ENCODE assay signal across 17 cellular contexts in the genomic region with DNA sequence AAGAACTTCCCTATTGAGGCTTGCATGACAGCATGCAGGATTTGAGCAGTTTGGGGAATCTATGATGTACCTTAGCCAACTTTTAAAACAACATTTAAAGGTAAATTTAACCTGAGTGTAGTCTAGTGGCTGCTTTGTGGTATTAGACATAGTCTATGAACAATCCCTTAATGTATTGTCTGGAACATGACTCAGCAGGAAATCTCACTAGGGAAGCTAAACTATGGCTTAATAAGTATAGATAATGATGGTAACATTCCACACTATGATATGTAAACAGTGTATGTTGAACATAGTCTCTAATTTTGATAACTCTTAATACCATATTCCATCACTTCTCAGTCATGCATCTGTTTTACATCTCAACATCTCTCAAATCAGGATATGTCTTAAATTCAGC. TPM values are rescaled to one million over a fixed set of nuclear protein-coding genes. Genes with fewer than 3 reads are reported as not detected.
DNase-seq lines count a peak whose midpoint lies in the region; ATAC-seq, FAIRE-seq and TF ChIP-seq lines count a peak whose summit lies in the region.
"Had no signal": no experiment of that assay in that cellular context is flagged by ENCODE, and none has a peak within 500 bp of the region (broad histone marks: within the 10 kb centered on the region; RNA-seq: fewer than 3 reads in every experiment).

No MANE protein-coding gene starts in this region.

- peaks cover 8% of the 10 kb centered on the region for H3K36me3 Mint-ChIP-seq in CD4-positive, alpha-beta T cell (ENCODE audit: low read depth)

- H3K4me3 ChIP-seq in endothelial cell of umbilical vein (replicated peaks in 1 of 3; ENCODE audit: insufficient read depth in 1 of 3, low read depth in 1 of 3, low read length in 3 of 3), result no peak overlapping the region
- H3K4me3 ChIP-seq in trophoblast cell (ENCODE audit: low read depth, low read length), result no peak overlapping the region
- H3K4me3 ChIP-seq: coronary artery, esophagus squamous epithelium had no signal

- H2BK12ac ChIP-seq in trophoblast cell (ENCODE audit: low read length), result no peak overlapping the region

- H2AK5ac ChIP-seq in trophoblast cell (ENCODE audit: low read length), result no peak overlapping the region

- H3K27me3 Mint-ChIP-seq in CD4-positive, alpha-beta T cell, result no peaks in the 10 kb centered on the region
- H3K27me3 Mint-ChIP-seq: activated naive CD8-positive, alpha-beta T cell; stimulated activated naive CD8-positive, alpha-beta T cell treated with anti-CD3 and anti-CD28 coated beads, Interleukin-15, Interleukin-2, amounts not matched to agents 100 ng/mL and 50 ng/mL, for 24 hours; T-cell had no signal

- H2BK120ac ChIP-seq in trophoblast cell (ENCODE audit: insufficient read depth, low read length, poor library complexity), result peak overlapping the region; percentile 74

- peak; percentile 41 for DNase-seq in DMS53 (lab: John Stamatoyannopoulos, UW)
- no peak for DNase-seq in DMS53 treated with DMSO at 0.1 percent for 48 hours (lab: John Stamatoyannopoulos, UW; ENCODE audit: unreplicated experiment)
- DNase-seq in RWPE1 (ENCODE audit: low spot score), result peak; percentile 54
- peak; percentile 77 for DNase-seq in endothelial cell of umbilical vein (ENCODE audit: low read depth, low spot score)
- peak in 1 of 2 donors; percentile 54 for DNase-seq in trophoblast cell
- DNase-seq in stimulated activated CD4-positive, alpha-beta T cell treated with anti-CD3 and anti-CD28 coated beads, Interleukin-2, amount 100 ng/mL, for 24 hours, result no peak
- no peak for DNase-seq in CD4-positive, alpha-beta T cell
- DNase-seq: esophagus squamous epithelium, mesendoderm, NCI-H1092 treated with DMSO at 0.1 percent for 48 hours, NCI-H446, T-cell had no signal

- peak; percentile 95 for FAIRE-seq in endothelial cell of umbilical vein (lab: Jason Lieb, UNC)

- H3K4me3 Mint-ChIP-seq in CD4-positive, alpha-beta T cell, result no peak overlapping the region
- H3K4me3 Mint-ChIP-seq: activated naive CD8-positive, alpha-beta T cell; stimulated activated naive CD8-positive, alpha-beta T cell treated with anti-CD3 and anti-CD28 coated beads, Interleukin-15, Interleukin-2, amounts not matched to agents 100 ng/mL and 50 ng/mL, for 24 hours; T-cell had no signal

- TF ChIP-seq CTCF in RWPE1 (conservative IDR thresholded peaks at IDR 0.05; ENCODE audit: low read depth) (no peak), endothelial cell of umbilical vein (IDR thresholded peaks at IDR 0.05; ENCODE audit: extremely low read depth in 1 of 2, insufficient read depth in 1 of 2, low read depth in 1 of 2, low read length in 2 of 2) (no peak)
- TF ChIP-seq CTCF in CD4-positive, alpha-beta T cell (IDR thresholded peaks at IDR 0.05), result no peak

- POLR2A ChIA-PET in RWPE1 (lab: Yijun Ruan, JAX; ENCODE audit: low non-redundant PET) (no interaction called here), endothelial cell of umbilical vein (lab: Charles Lee) (no interaction called here)
- POLR2A ChIA-PET in CD4-positive, alpha-beta T cell (lab: Charles Lee), result no interaction called here

- intact Hi-C loops in endothelial cell of umbilical vein (cut with micrococcal nuclease), result no loop called here
- intact Hi-C loops in CD4-positive, alpha-beta T cell (cut with DNase I, micrococcal nuclease), result no loop called here

- no peak overlapping the region for H3K4ac ChIP-seq in trophoblast cell (ENCODE audit: low read depth, low read length)

- no peaks in the 10 kb centered on the region for H3K27me3 ChIP-seq in endothelial cell of umbilical vein (ENCODE audit: control insufficient read depth in 2 of 2, insufficient read depth in 2 of 2, low read length in 2 of 2)
- H3K27me3 ChIP-seq in trophoblast cell (ENCODE audit: insufficient read depth, low read length), result no peaks in the 10 kb centered on the region
- no peaks in the 10 kb centered on the region for H3K27me3 ChIP-seq in CD4-positive, alpha-beta T cell (ENCODE audit: control insufficient read depth, insufficient read depth, low read length)
- H3K27me3 ChIP-seq: esophagus squamous epithelium had no signal

- H3K9me3 ChIP-seq in endothelial cell of umbilical vein (replicated peaks; ENCODE audit: control insufficient read depth, insufficient read depth, low read length) (no peaks in the 10 kb centered on the region), trophoblast cell (ENCODE audit: insufficient read depth, low read depth, low read length) (no peaks in the 10 kb centered on the region)
- no peaks in the 10 kb centered on the region for H3K9me3 ChIP-seq in CD4-positive, alpha-beta T cell (ENCODE audit: control insufficient read depth, low read length)
- H3K9me3 ChIP-seq: esophagus squamous epithelium had no signal

- peaks cover 11% of the 10 kb centered on the region for H3K79me1 ChIP-seq in trophoblast cell (ENCODE audit: low read length)

- no peak overlapping the region for H2AFZ ChIP-seq in endothelial cell of umbilical vein (ENCODE audit: low read depth, low read length)
- no peak overlapping the region for H2AFZ ChIP-seq in trophoblast cell (ENCODE audit: insufficient read depth, low read length, poor library complexity)

- peaks cover 25% of the 10 kb centered on the region for H3K4me1 ChIP-seq in endothelial cell of umbilical vein (ENCODE audit: control insufficient read depth, extremely low read depth, insufficient read depth, low read length)
- peaks cover 9 to 18% of the 10 kb centered on the region in 2 experiments for H3K4me1 ChIP-seq in trophoblast cell (ENCODE audit: control insufficient read depth in 1 of 2, insufficient read depth in 2 of 2, low read length in 2 of 2)

- H4K8ac ChIP-seq in trophoblast cell (ENCODE audit: low read depth, low read length), result no peak overlapping the region

- H3K23ac ChIP-seq in trophoblast cell (ENCODE audit: low read length), result no peak overlapping the region

- H2BK5ac ChIP-seq in trophoblast cell (ENCODE audit: low read depth, low read length, poor library complexity), result no peak overlapping the region

- H3K9me1 ChIP-seq in endothelial cell of umbilical vein (replicated peaks; ENCODE audit: control insufficient read depth, extremely low read depth, insufficient read depth, low read length), result no peaks in the 10 kb centered on the region

- H3K27ac ChIP-seq in RWPE1 (no peak overlapping the region), endothelial cell of umbilical vein (ENCODE audit: insufficient read depth, low read depth, low read length) (peak overlapping the region; percentile 84), trophoblast cell (ENCODE audit: low read depth, low read length) (peak overlapping the region; percentile 69)
- no peak overlapping the region for H3K27ac ChIP-seq in CD4-positive, alpha-beta T cell (ENCODE audit: low read depth, low read length)
- H3K27ac ChIP-seq: 22Rv1, coronary artery, esophagus squamous epithelium had no signal

- dilution Hi-C loops in endothelial cell of umbilical vein (cut with MboI; ENCODE audit: extremely low pct_ligation_motif_present, low sequenced_read_pairs), result no loop called here

- peak overlapping the region; percentile 84 for H3K4me2 ChIP-seq in endothelial cell of umbilical vein (ENCODE audit: insufficient read depth, low read length)
- H3K4me2 ChIP-seq in trophoblast cell (ENCODE audit: low read length), result no peak overlapping the region

- H3K9ac ChIP-seq in endothelial cell of umbilical vein (replicated peaks; ENCODE audit: extremely low read depth, insufficient read depth, low read length), result peak overlapping the region; percentile 8
- H3K9ac ChIP-seq in trophoblast cell (ENCODE audit: low read length), result no peak overlapping the region

- no peak for TF ChIP-seq POLR2A in endothelial cell of umbilical vein (IDR thresholded peaks at IDR 0.05; ENCODE audit: low read depth, low read length)

- no peak overlapping the region for H3K14ac ChIP-seq in trophoblast cell (ENCODE audit: low read length)

- H3K4me1 Mint-ChIP-seq in CD4-positive, alpha-beta T cell (ENCODE audit: low read depth), result no peaks in the 10 kb centered on the region
- H3K4me1 Mint-ChIP-seq: T-cell had no signal

- H3K27ac Mint-ChIP-seq in CD4-positive, alpha-beta T cell, result no peak overlapping the region
- H3K27ac Mint-ChIP-seq: activated naive CD8-positive, alpha-beta T cell; stimulated activated naive CD8-positive, alpha-beta T cell treated with anti-CD3 and anti-CD28 coated beads, Interleukin-15, Interleukin-2, amounts not matched to agents 100 ng/mL and 50 ng/mL, for 24 hours; T-cell had no signal

- peak overlapping the region; percentile 37 for H4K91ac ChIP-seq in trophoblast cell (ENCODE audit: low read depth, low read length)

- no TSS peak for BruUV-seq in endothelial cell of umbilical vein (replicated peaks; lab: Mats Ljungman, UMichigan)

- H4K12ac ChIP-seq in trophoblast cell (ENCODE audit: low read depth, low read length), result no peak overlapping the region

- CTCF ChIA-PET in RWPE1 (lab: Yijun Ruan, JAX) (no interaction called here), endothelial cell of umbilical vein (lab: Charles Lee) (interaction anchor here (1.5 to 4.5 kb wide), 3 partner anchors 20 to 41 kb away, joined by 4 to 21 read pairs (median 7); no protein-coding TSS in a partner anchor)
- CTCF ChIA-PET in CD4-positive, alpha-beta T cell (lab: Charles Lee), result no interaction called here

- ATAC-seq in GM21737 (IDR thresholded peaks at IDR 0.05; ENCODE audit: unreplicated experiment), result no peak
- no peak for ATAC-seq in CD4-positive, alpha-beta T cell (ENCODE audit: poor library complexity)
- ATAC-seq: T-cell had no signal

- H3K79me2 ChIP-seq in endothelial cell of umbilical vein (ENCODE audit: control insufficient read depth, insufficient read depth, low read length) (peaks cover 9% of the 10 kb centered on the region), trophoblast cell (ENCODE audit: control insufficient read depth, insufficient read depth, low read length, poor library complexity) (no peaks in the 10 kb centered on the region)

- no peak overlapping the region for H3K18ac ChIP-seq in trophoblast cell (ENCODE audit: low read length)

- no peaks in the 10 kb centered on the region for H3K36me3 ChIP-seq in endothelial cell of umbilical vein (ENCODE audit: control insufficient read depth in 2 of 2, extremely low read depth in 1 of 2, insufficient read depth in 2 of 2, low read length in 2 of 2)
- H3K36me3 ChIP-seq in trophoblast cell (ENCODE audit: control insufficient read depth in 1 of 2, insufficient read depth in 2 of 2, low read length in 2 of 2), result no peaks in the 10 kb centered on the region

- no peaks in the 10 kb centered on the region for H4K20me1 ChIP-seq in endothelial cell of umbilical vein (replicated peaks; ENCODE audit: control insufficient read depth, extremely low read depth, insufficient read depth, low read length)

- no peaks in the 10 kb centered on the region for H3K9me3 Mint-ChIP-seq in CD4-positive, alpha-beta T cell
- H3K9me3 Mint-ChIP-seq: stimulated activated naive CD8-positive, alpha-beta T cell treated with anti-CD3 and anti-CD28 coated beads, Interleukin-15, Interleukin-2, amounts not matched to agents 100 ng/mL and 50 ng/mL, for 24 hours; T-cell had no signal

RNA-seq across cellular contexts. Expression of a gene that starts 52.1 kb away (rescaled TPM):
- total RNA-seq in endothelial cell of umbilical vein, result not detected in 2 replicates
- polyA plus RNA-seq in endothelial cell of umbilical vein, result not detected in 2 replicates
- polyA plus RNA-seq in endothelial cell of umbilical vein (2011; cell fraction: cytosol; rRNA removed), result not detected in 2 replicates
- not detected in 2 replicates for polyA plus RNA-seq in endothelial cell of umbilical vein (2011; cell fraction: nucleus; rRNA removed)
- polyA plus RNA-seq in endothelial cell of umbilical vein (2012), result not detected in 2 replicates
- polyA minus RNA-seq in endothelial cell of umbilical vein, result not detected in 2 replicates
- 61.3 TPM for polyA minus RNA-seq in endothelial cell of umbilical vein (2011; cell fraction: cytosol; rRNA and poly(A)+ RNA removed)
- polyA minus RNA-seq in endothelial cell of umbilical vein (2011; cell fraction: nucleus; rRNA and poly(A)+ RNA removed), result 0.10 TPM in 2 replicates
- 0.11 TPM in 2 replicates for polyA plus RNA-seq in trophoblast cell (2013)
- not detected for total RNA-seq in CD4-positive, alpha-beta T cell
- total RNA-seq: esophagus squamous epithelium had no signal

Comparison
In these comparisons a context has a peak if more than half of its experiments do, and no peak if none do; other contexts are left out.
1. DNase-seq: peak in DMS53 (single experiment), RWPE1 (single experiment) and endothelial cell of umbilical vein (single experiment); none in DMS53 treated with DMSO at 0.1 percent for 48 hours (single experiment), stimulated activated CD4-positive, alpha-beta T cell treated with anti-CD3 and anti-CD28 coated beads, Interleukin-2, amount 100 ng/mL, for 24 hours (0 of 2) and CD4-positive, alpha-beta T cell (0 of 10).
2. H3K27ac ChIP-seq: peak in endothelial cell of umbilical vein (single experiment) and trophoblast cell (single experiment); none in RWPE1 (single experiment) and CD4-positive, alpha-beta T cell (single experiment).